ENCODE assay signal across 8 cellular contexts in the genomic region with DNA sequence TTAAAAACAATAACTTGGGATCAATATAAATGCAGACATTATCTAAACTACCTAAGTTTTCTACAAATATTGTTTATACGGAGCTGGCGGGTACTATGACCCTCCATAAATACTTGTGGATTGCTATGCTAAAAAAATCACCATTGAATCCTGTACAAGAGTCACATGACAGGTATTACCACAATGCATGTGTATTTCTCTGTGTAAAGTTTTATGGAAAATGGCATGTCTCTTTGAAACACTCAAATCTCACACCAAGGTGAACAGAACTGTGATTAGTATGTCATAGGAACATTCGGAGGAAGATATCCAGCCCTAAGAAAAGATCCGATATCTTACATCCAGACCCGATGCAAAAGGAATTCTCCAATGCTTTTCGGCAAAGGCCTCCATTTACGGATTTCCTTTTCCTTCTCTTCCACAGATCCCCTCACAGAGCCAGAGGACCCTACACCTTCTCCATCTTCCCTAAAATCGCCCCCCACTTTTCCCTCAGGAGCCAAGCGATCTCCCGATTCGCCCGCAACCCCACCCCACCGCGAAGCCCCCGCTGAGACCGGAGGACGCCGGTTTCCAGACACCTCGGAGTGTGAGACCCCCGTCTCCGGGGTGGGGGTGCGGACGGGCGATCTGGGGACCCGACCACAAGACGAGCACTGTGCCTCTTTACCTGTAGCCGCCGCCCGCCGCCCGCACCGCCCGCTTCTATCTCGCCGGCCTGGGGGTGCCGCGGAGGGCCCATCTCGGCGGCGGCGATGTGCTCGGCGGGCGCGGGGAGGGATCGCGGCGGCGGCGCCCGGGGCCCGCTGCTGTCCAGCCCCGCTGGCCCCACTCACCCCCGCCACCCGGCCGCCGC. TPM values are rescaled to one million over a fixed set of nuclear protein-coding genes. Genes with fewer than 3 reads are reported as not detected.
DNase-seq lines count a peak whose midpoint lies in the region; ATAC-seq and TF ChIP-seq lines count a peak whose summit lies in the region.

No MANE protein-coding gene starts in this region.

- peaks cover 3% of the 10 kb centered on the region; the same call in 1 of the 2 replicates for H3K9me3 ChIP-seq in iPS-20b (ENCODE audit: insufficient read depth, low read depth, low read length)
- H3K9me3 ChIP-seq in spleen = peaks cover 0 to 2% (median 0%) of the 10 kb centered on the region in 8 donors

- ATAC-seq in HG02870 (IDR thresholded peaks at IDR 0.05; ENCODE audit: unreplicated experiment) (peak; percentile 0), HG02970 (IDR thresholded peaks at IDR 0.05; ENCODE audit: low FRiP score, unreplicated experiment) (no peak)
- no peak for ATAC-seq in activated naive CD4-positive, alpha-beta T cell treated with anti-CD3 and anti-CD28 coated beads, Interleukin-2, amount 50 U/mL, for 72 hours

- TF ChIP-seq POLR2A in spleen (IDR thresholded peaks at IDR 0.05) = no peak

- H3K27ac Mint-ChIP-seq in activated naive CD4-positive, alpha-beta T cell treated with anti-CD3 and anti-CD28 coated beads, Interleukin-2, amount 50 U/mL, for 72 hours = peak overlapping the region; percentile 76 to 94

- no peaks in the 10 kb centered on the region for H3K36me3 Mint-ChIP-seq in activated naive CD4-positive, alpha-beta T cell treated with anti-CD3 and anti-CD28 coated beads, Interleukin-2, amount 50 U/mL, for 72 hours

- H3K27me3 ChIP-seq in iPS-20b (ENCODE audit: insufficient read depth, low read length) = peaks cover 23% of the 10 kb centered on the region
- H3K27me3 ChIP-seq in spleen (replicated peaks in 1 of 7) = no peaks in the 10 kb centered on the region

- peaks cover 27% of the 10 kb centered on the region for H3K36me3 ChIP-seq in iPS-20b (ENCODE audit: insufficient read depth, low read depth, low read length)
- peaks cover 0 to 27% (median 3%) of the 10 kb centered on the region in 6 donors for H3K36me3 ChIP-seq in spleen

- H3K9me3 Mint-ChIP-seq in activated naive CD4-positive, alpha-beta T cell treated with anti-CD3 and anti-CD28 coated beads, Interleukin-2, amount 50 U/mL, for 72 hours = no peaks in the 10 kb centered on the region

- H3K4me1 ChIP-seq in iPS-20b (ENCODE audit: insufficient read depth, low read length) (peaks cover 7% of the 10 kb centered on the region; the same call in 1 of the 2 replicates), spleen (peaks cover 6 to 38% (median 25%) of the 10 kb centered on the region in 6 donors)

- H3K4me3 ChIP-seq in iPS-20b (ENCODE audit: low read length) = peak overlapping the region; percentile 83
- H3K4me3 ChIP-seq in spleen = peak overlapping the region; percentile 60 to 100 (median 98)

- intact Hi-C loops in spleen (cut with DNase I; ENCODE audit: low total_unique reads) = loop anchor here (5.0 kb wide), 1 partner anchor 66 kb away; the partner anchor contains the start of gene UGGT1

- WGBS in spleen, 5 donors = 1 to 3% (median 1%) methylated on average over 25 to 57 of the region's 57 CpGs

- no peak overlapping the region for H3K27ac ChIP-seq in iPS-20b (ENCODE audit: low read length)
- peak overlapping the region in 6 of 8 donors; percentile 73 to 100 (median 98) for H3K27ac ChIP-seq in spleen

- DNase-seq in DMS53 (lab: John Stamatoyannopoulos, UW) (peak; percentile 44), DMS53 treated with DMSO at 0.1 percent for 48 hours (lab: John Stamatoyannopoulos, UW; ENCODE audit: unreplicated experiment) (no peak), spleen (no peak), NCI-H1105 treated with DMSO at 0.1 percent for 48 hours (lab: John Stamatoyannopoulos, UW) (no peak)
- DNase-seq in activated naive CD4-positive, alpha-beta T cell treated with anti-CD3 and anti-CD28 coated beads, Interleukin-2, amount 50 U/mL, for 72 hours (ENCODE audit: low spot score in 2 of 2) = no peak

- TF ChIP-seq CTCF in spleen (IDR thresholded peaks at IDR 0.05 in 8 of 11, conservative IDR thresholded peaks at IDR 0.05 in 3 of 11) = no peak

- H3K9ac ChIP-seq in iPS-20b (ENCODE audit: low read depth, low read length) = peak overlapping the region; percentile 79; the same call in 1 of the 2 replicates

RNA-seq across cellular contexts. Expression of gene SAP130, which starts 1.2 kb away (rescaled TPM):
- 10 to 100 TPM; 28.0 to 43.6 TPM for total RNA-seq in activated naive CD4-positive, alpha-beta T cell treated with anti-CD3 and anti-CD28 coated beads, Interleukin-2, amount 50 U/mL, for 72 hours
- total RNA-seq in spleen = 10 to 100 TPM; 13.2 to 23.5 (median 17.8) TPM
- 1 to 10 TPM; 3.6 to 5.7 (median 5.1) TPM for polyA plus RNA-seq in spleen
